Comparison of ENCODE assay signal across 16 cellular contexts in genomic region chr6:145878591-145879295, GRCh38.
DNase-seq lines count a peak whose midpoint lies in the region; ATAC-seq and TF ChIP-seq lines count a peak whose summit lies in the region.
"Had no signal": no experiment of that assay in that cellular context is flagged by ENCODE, and none has a peak within 500 bp of the region (broad histone marks: within the 10 kb centered on the region; RNA-seq: fewer than 3 reads in every experiment).

No MANE protein-coding gene starts in this region.

- H2AFZ ChIP-seq in GM23248: no peak overlapping the region

- in situ Hi-C loops in GM23248 (cut with MboI): no loop called here
- in situ Hi-C loops in astrocyte of the spinal cord (cut with HindIII; ENCODE audit: low sequenced_read_pairs): no loop called here

- no peaks in the 10 kb centered on the region for H3K9me3 ChIP-seq in GM23248 (ENCODE audit: low read depth)
- no peaks in the 10 kb centered on the region for H3K9me3 ChIP-seq in aorta (ENCODE audit: control insufficient read depth, low read length)

- H3K4me1 ChIP-seq in GM23248 (ENCODE audit: insufficient read depth) (peaks cover 23% of the 10 kb centered on the region), aorta (ENCODE audit: control insufficient read depth in 1 of 2, insufficient read depth in 2 of 2, low read length in 2 of 2) (peaks cover 0 to 5% of the 10 kb centered on the region in 2 donors)

- H3K4me3 ChIP-seq in GM23248: no peak overlapping the region
- H3K4me3 ChIP-seq in astrocyte of the spinal cord (ENCODE audit: low read depth, low read length): no peak overlapping the region
- H3K4me3 ChIP-seq in aorta (ENCODE audit: low read length in 2 of 2): no peak overlapping the region
- H3K4me3 ChIP-seq: BLaER1 treated with 17β-estradiol and CSF1 and Interleukin-3, amounts not matched to agents 10 nM and 100 nM had no signal

- peak; percentile 26 for ATAC-seq in aorta (ENCODE audit: low FRiP score)
- no peak for ATAC-seq in GM18511 (IDR thresholded peaks at IDR 0.05; ENCODE audit: unreplicated experiment)
- ATAC-seq: Panc1 had no signal

- H3K27ac ChIP-seq in GM23248 (peak overlapping the region; percentile 9; the same call in 1 of the 2 replicates), aorta (ENCODE audit: low read depth in 1 of 2, low read length in 2 of 2) (no peak overlapping the region)
- H3K27ac ChIP-seq: BLaER1 treated with 17β-estradiol and CSF1 and Interleukin-3, amounts not matched to agents 10 nM and 100 nM had no signal

- 24 to 28% methylated on average over 2 of the region's 2 CpGs for WGBS in GM23248 (ENCODE audit: low coverage in 1 of 2, low lambda C conversion rate in 2 of 2, missing lambda C conversion rate in 2 of 2), 2 experiments
- WGBS in aorta, 2 donors: 4 to 9% methylated on average over 2 of the region's 2 CpGs

- no peaks in the 10 kb centered on the region; the same call in 1 of the 2 replicates for H3K36me3 ChIP-seq in GM23248 (ENCODE audit: low read depth)
- peaks cover 2 to 5% of the 10 kb centered on the region in 2 donors for H3K36me3 ChIP-seq in aorta (ENCODE audit: control insufficient read depth in 1 of 2, insufficient read depth in 2 of 2, low read length in 1 of 2)

- intact Hi-C loops in aorta (cut with DNase I): loop anchor here in 1 of 2 donors (10.0 kb wide), 1 partner anchor 144 kb away; the partner anchor contains the start of gene EPM2A

- no peak for TF ChIP-seq CTCF in astrocyte of the spinal cord (IDR thresholded peaks at IDR 0.05; ENCODE audit: low read depth, low read length)

- H3K4me2 ChIP-seq in GM23248 (ENCODE audit: unreplicated experiment): no peak overlapping the region
- H3K4me2 ChIP-seq: BLaER1 treated with 17β-estradiol and CSF1 and Interleukin-3, amounts not matched to agents 10 nM and 100 nM had no signal

- no peaks in the 10 kb centered on the region for H4K20me1 ChIP-seq in GM23248 (ENCODE audit: insufficient read depth)
- H4K20me1 ChIP-seq: BLaER1 treated with 17β-estradiol and CSF1 and Interleukin-3, amounts not matched to agents 10 nM and 100 nM had no signal

- peaks cover 18% of the 10 kb centered on the region; the same call in 1 of the 2 replicates for H3F3A ChIP-seq in GM23248 (ENCODE audit: insufficient read depth)

- no peak overlapping the region for H3K9ac ChIP-seq in GM23248
- H3K9ac ChIP-seq: BLaER1 treated with 17β-estradiol and CSF1 and Interleukin-3, amounts not matched to agents 10 nM and 100 nM had no signal

- H3K9me2 ChIP-seq in GM23248 (ENCODE audit: insufficient read depth): no peaks in the 10 kb centered on the region

- DNase-seq in GM23248 (peak; percentile 55), astrocyte of the spinal cord (ENCODE audit: low read depth, low spot score) (peak; percentile 30), fibroblast of peridontal ligament (ENCODE audit: extremely low read depth) (peak; percentile 45), aorta (no peak), NCI-H1694 (lab: John Stamatoyannopoulos, UW) (no peak)
- no peak for DNase-seq in activated CD4-positive, alpha-beta T cell treated with anti-CD3 and anti-CD28 coated beads, Interleukin-2, amount 50 U/mL, for 1 hour
- DNase-seq: DMS 273 treated with DMSO at 0.1 percent for 48 hours, EL, H7, NCI-H1436 treated with DMSO at 0.1 percent for 48 hours, NCI-H345, NCI-H748 treated with DMSO at 0.1 percent for 48 hours, Right ventricle myocardium superior had no signal

- H3K27me3 ChIP-seq in GM23248 (replicated peaks; ENCODE audit: insufficient read depth): no peaks in the 10 kb centered on the region
- H3K27me3 ChIP-seq in aorta (ENCODE audit: control insufficient read depth in 1 of 2, insufficient read depth in 2 of 2, low read length in 1 of 2): no peaks in the 10 kb centered on the region
- H3K27me3 ChIP-seq: BLaER1 treated with 17β-estradiol and CSF1 and Interleukin-3, amounts not matched to agents 10 nM and 100 nM had no signal

- H3K79me2 ChIP-seq in GM23248 (ENCODE audit: insufficient read depth): no peaks in the 10 kb centered on the region

Comparison
In these comparisons a context has a peak if more than half of its experiments do, and no peak if none do; other contexts are left out.
1. DNase-seq: peak in GM23248 (single experiment), astrocyte of the spinal cord (single experiment) and fibroblast of peridontal ligament (single experiment); none in aorta (0 of 2), activated CD4-positive, alpha-beta T cell treated with anti-CD3 and anti-CD28 coated beads, Interleukin-2, amount 50 U/mL, for 1 hour (single experiment) and NCI-H1694 (single experiment).